In the genomic region with DNA sequence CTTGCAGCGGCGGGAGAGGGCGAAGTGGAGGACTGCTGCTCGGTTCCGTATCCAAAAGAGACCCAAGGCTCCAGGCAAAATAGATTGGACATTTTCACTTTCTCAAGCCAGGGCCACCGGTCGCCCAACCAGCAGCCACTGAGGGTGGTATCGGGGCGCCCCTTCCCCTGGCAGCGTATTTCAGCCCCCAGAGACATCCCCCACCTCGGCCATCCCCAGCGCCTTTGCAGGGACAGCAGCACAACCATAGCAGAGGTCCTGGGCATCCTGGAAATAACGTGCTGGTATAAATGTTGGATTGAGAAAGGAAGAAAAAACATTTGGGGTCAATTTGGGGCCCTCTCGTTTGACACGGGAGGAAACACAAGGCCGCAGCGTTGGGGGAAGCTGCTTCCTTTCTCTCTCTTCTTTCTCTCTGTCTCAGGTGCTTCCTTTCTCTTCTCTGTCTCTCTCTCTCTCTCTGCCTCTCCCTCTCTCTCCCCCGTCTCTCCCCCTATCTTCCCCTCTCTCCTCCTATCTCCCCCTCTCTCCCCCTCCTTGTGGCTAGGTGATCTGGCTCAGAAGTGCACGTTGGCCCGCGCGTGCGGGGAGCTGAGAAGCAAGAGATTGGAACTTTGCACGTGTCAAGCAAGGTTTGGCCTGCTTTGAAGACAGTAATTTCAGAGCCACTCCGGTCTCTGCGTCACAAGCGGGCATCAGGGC, we compare ENCODE assay signal across 8 cellular contexts. TPM values are rescaled to one million over a fixed set of nuclear protein-coding genes. Genes with fewer than 3 reads are reported as not detected.
DNase-seq lines count a peak whose midpoint lies in the region; ATAC-seq, FAIRE-seq and TF ChIP-seq lines count a peak whose summit lies in the region.

No MANE protein-coding gene starts in this region.

- H2BK12ac ChIP-seq in mesenchymal stem cell (ENCODE audit: low read length in 2 of 2), result no peak overlapping the region

- TF ChIP-seq CTCF in GM20000 (IDR thresholded peaks at IDR 0.05; ENCODE audit: extremely low read depth, missing control alignments) (no peak), GM12878 (IDR thresholded peaks at IDR 0.05 in 2 of 3, conservative IDR thresholded peaks at IDR 0.05 in 1 of 3; ENCODE audit: control insufficient read depth in 2 of 3, extremely low read depth in 1 of 3, insufficient read depth in 1 of 3, low read depth in 3 of 3, low read length in 3 of 3) (no peak), Calu3 (IDR thresholded peaks at IDR 0.05; ENCODE audit: unreplicated experiment) (no peak), GM10248 (IDR thresholded peaks at IDR 0.05; ENCODE audit: control extremely low read depth, extremely low read depth, low read depth, missing control alignments) (no peak)

- no peak overlapping the region for H4K91ac ChIP-seq in mesenchymal stem cell (ENCODE audit: low read length)

- H3K4me1 Mint-ChIP-seq in Calu3 (ENCODE audit: low read depth, unreplicated experiment), result no peaks in the 10 kb centered on the region

- H3K79me1 ChIP-seq in mesenchymal stem cell (replicated peaks; ENCODE audit: low read length, poor library complexity, severe bottlenecking), result no peaks in the 10 kb centered on the region

- no peak for TF ChIP-seq EP300 in GM12878 (IDR thresholded peaks at IDR 0.05; ENCODE audit: borderline replicate concordance in 1 of 2, control insufficient read depth in 1 of 2, low read depth in 2 of 2, low read length in 2 of 2)

- H2BK5ac ChIP-seq in mesenchymal stem cell (ENCODE audit: low read depth, low read length, poor library complexity, severe bottlenecking), result no peak overlapping the region

- no peak for TF ChIP-seq RAD21 in GM12878 (IDR thresholded peaks at IDR 0.05; ENCODE audit: insufficient read depth, low read depth, low read length)

- no peak overlapping the region for H3K27ac ChIP-seq in SJSA1
- no peak overlapping the region for H3K27ac ChIP-seq in GM12878 (ENCODE audit: control insufficient read depth, insufficient read depth)
- H3K27ac ChIP-seq in mesenchymal stem cell (ENCODE audit: low read length, poor library complexity, severe bottlenecking), result no peak overlapping the region
- H3K27ac ChIP-seq in temporal lobe (ENCODE audit: low read depth, low read length), result peak overlapping the region; percentile 88

- BruUV-seq in GM12878 (replicated peaks; lab: Mats Ljungman, UMichigan) (no TSS peak), Calu3 (replicated peaks; lab: Mats Ljungman, UMichigan) (no TSS peak)

- H3K18ac ChIP-seq in mesenchymal stem cell (ENCODE audit: low read depth in 1 of 2, low read length in 2 of 2), result no peak overlapping the region

- no peak overlapping the region for H3K23ac ChIP-seq in mesenchymal stem cell (ENCODE audit: low read length in 2 of 2)

- no peak for FAIRE-seq in GM12878 (lab: Jason Lieb, UNC)

- peak; percentile 31 for DNase-seq in GM20000 (ENCODE audit: low spot score)
- no peak for DNase-seq in SJSA1 (ENCODE audit: low read depth in 1 of 2, low spot score in 2 of 2)
- DNase-seq in GM12878 (ENCODE audit: low read depth, low spot score), result no peak
- DNase-seq in mesenchymal stem cell, result no peak
- DNase-seq in NCI-H1694 treated with DMSO at 0.1 percent for 48 hours (lab: John Stamatoyannopoulos, UW), result no peak
- no peak for DNase-seq in Calu3
- no peak for DNase-seq in GM10248 (ENCODE audit: extremely low spot score)

- peaks cover 11% of the 10 kb centered on the region for H3K36me3 Mint-ChIP-seq in Calu3 (ENCODE audit: insufficient read depth, unreplicated experiment)

- H3K4me1 ChIP-seq in SJSA1 (replicated peaks), result peaks cover 13% of the 10 kb centered on the region
- H3K4me1 ChIP-seq in GM12878 (ENCODE audit: control insufficient read depth, insufficient read depth, low read length), result no peaks in the 10 kb centered on the region
- H3K4me1 ChIP-seq in mesenchymal stem cell (ENCODE audit: control insufficient read depth, insufficient read depth, low read depth, low read length), result peaks cover 21% of the 10 kb centered on the region

- POLR2A ChIA-PET in GM12878 (lab: Charles Lee) (no interaction called here), GM10248 (lab: Yijun Ruan, JAX) (no interaction called here)

- RAD21 ChIA-PET in GM12878 (lab: Charles Lee; ENCODE audit: unreplicated experiment), result no interaction called here

- intact Hi-C loops in GM12878 (cut with micrococcal nuclease; ENCODE audit: unreplicated experiment), result no loop called here
- intact Hi-C loops in Calu3 (cut with micrococcal nuclease; ENCODE audit: unreplicated experiment), result no loop called here

- no peak overlapping the region for H3K4me3 Mint-ChIP-seq in Calu3 (ENCODE audit: low read depth, unreplicated experiment)

- no peak overlapping the region for H2AK5ac ChIP-seq in mesenchymal stem cell (ENCODE audit: low read length, severe bottlenecking)

- no peak overlapping the region for H3K27ac Mint-ChIP-seq in Calu3 (ENCODE audit: unreplicated experiment)

- H3K4me3 ChIP-seq in SJSA1, result peak overlapping the region; percentile 44
- H3K4me3 ChIP-seq in GM12878, result 0 out of 2 replicates have a peak overlapping the region, but pooled peaks have one; percentile 32
- H3K4me3 ChIP-seq in mesenchymal stem cell (ENCODE audit: insufficient read depth in 1 of 2, low read depth in 1 of 2, low read length in 2 of 2), result peak overlapping the region; percentile 73 to 84

- no peak overlapping the region for H2BK120ac ChIP-seq in mesenchymal stem cell (ENCODE audit: low read depth, low read length)

- H3K14ac ChIP-seq in mesenchymal stem cell (ENCODE audit: low read length in 2 of 2), result no peak overlapping the region

- ATAC-seq in GM12878, result peak; percentile 9; the same call in 2 of the 3 replicates

- TF ChIP-seq POLR2A in GM12878 (IDR thresholded peaks at IDR 0.05; ENCODE audit: low read depth, low read length), result no peak

- H3K36me3 ChIP-seq in SJSA1 (no peaks in the 10 kb centered on the region), GM12878 (ENCODE audit: control insufficient read depth in 2 of 2, insufficient read depth in 2 of 2, low read length in 1 of 2) (no peaks in the 10 kb centered on the region), mesenchymal stem cell (ENCODE audit: control insufficient read depth in 1 of 2, insufficient read depth in 2 of 2, low read depth in 1 of 2, low read length in 2 of 2) (no peaks in the 10 kb centered on the region)

- no peaks in the 10 kb centered on the region for H4K20me1 ChIP-seq in GM12878 (ENCODE audit: control insufficient read depth, insufficient read depth)

- H3K9me3 ChIP-seq in SJSA1 (replicated peaks), result no peaks in the 10 kb centered on the region
- H3K9me3 ChIP-seq in GM12878 (replicated peaks; ENCODE audit: control insufficient read depth, insufficient read depth, low read length), result no peaks in the 10 kb centered on the region
- H3K9me3 ChIP-seq in mesenchymal stem cell (ENCODE audit: control insufficient read depth, low read length), result no peaks in the 10 kb centered on the region

- H3K9me3 Mint-ChIP-seq in Calu3 (ENCODE audit: low read depth, unreplicated experiment), result no peaks in the 10 kb centered on the region

- SMC1A ChIA-PET in GM12878 (lab: Charles Lee; ENCODE audit: uncharacterized antibody, unreplicated experiment), result no interaction called here

- WGBS in GM12878 (ENCODE audit: insufficient coverage, insufficient replicate concordance, low lambda C conversion rate, missing lambda C conversion rate), result 19% methylated on average over 27 of the region's 27 CpGs
- WGBS in mesenchymal stem cell, result 12% methylated on average over 17 of the region's 27 CpGs

- in situ Hi-C loops in GM12878 (cut with MboI), result no loop called here

- CTCF ChIA-PET in GM12878 (lab: Yijun Ruan, JAX) (no interaction called here), Calu3 (lab: Charles Lee) (no interaction called here), GM10248 (lab: Yijun Ruan, JAX) (interaction anchor here (0.7 kb wide), 1 partner anchor 9 kb away, joined by 4 read pairs; no protein-coding TSS in a partner anchor)

- no peaks in the 10 kb centered on the region for H3K27me3 Mint-ChIP-seq in Calu3 (ENCODE audit: unreplicated experiment)

- H2BK15ac ChIP-seq in mesenchymal stem cell (ENCODE audit: low read depth, poor library complexity, severe bottlenecking), result no peak overlapping the region

- H2AFZ ChIP-seq in GM12878 (ENCODE audit: control insufficient read depth, low read depth, low read length), result peak overlapping the region; percentile 19
- H2AFZ ChIP-seq in mesenchymal stem cell (ENCODE audit: low read depth, low read length), result peak overlapping the region; percentile 88

- H4K8ac ChIP-seq in mesenchymal stem cell (ENCODE audit: low read length), result no peak overlapping the region

- H3K79me2 ChIP-seq in GM12878 (ENCODE audit: control insufficient read depth, insufficient read depth, low read length), result no peaks in the 10 kb centered on the region

- no peak overlapping the region for H3K4ac ChIP-seq in mesenchymal stem cell (ENCODE audit: low read depth in 1 of 2, low read length in 2 of 2)

- H3K4me2 ChIP-seq in GM12878 (ENCODE audit: control insufficient read depth, insufficient read depth), result peak overlapping the region; percentile 82
- H3K4me2 ChIP-seq in mesenchymal stem cell (ENCODE audit: low read length, poor library complexity, severe bottlenecking), result peak overlapping the region; percentile 99

- peaks cover 54% of the 10 kb centered on the region for H3K27me3 ChIP-seq in SJSA1 (replicated peaks)
- H3K27me3 ChIP-seq in GM12878 (replicated peaks in 1 of 2; ENCODE audit: control insufficient read depth in 2 of 2, insufficient read depth in 2 of 2, low read length in 1 of 2), result peaks cover 2 to 6% of the 10 kb centered on the region in 2 experiments
- peaks cover 37 to 49% of the 10 kb centered on the region in 2 experiments for H3K27me3 ChIP-seq in mesenchymal stem cell (ENCODE audit: control insufficient read depth in 1 of 2, insufficient read depth in 1 of 2, low read length in 2 of 2)

- no peak overlapping the region for H3K9ac ChIP-seq in GM12878 (ENCODE audit: control insufficient read depth, insufficient read depth, low read length)
- H3K9ac ChIP-seq in mesenchymal stem cell (ENCODE audit: low read length), result peak overlapping the region; percentile 81

RNA-seq across cellular contexts. Expression of a gene that starts 0.6 kb away (rescaled TPM):
- 0.26 and 1.7 TPM in 2 replicates for total RNA-seq in SJSA1 (2014; rRNA removed; shearing (Covaris generic))
- 0.48 TPM in 1 of 2 replicates, not detected in the other for total RNA-seq in GM12878 (2013; cell fraction: nucleolus; rRNA removed)
- total RNA-seq in GM12878 (2014; rRNA removed) (7.9 and 9.3 TPM in 2 replicates), GM12878 (2014; rRNA removed; fragmentation: Illumina TruSeq; extraction: Trizol) (8.4 and 8.9 TPM in 2 replicates), GM12878 (2021) (8.0 and 12.2 TPM in 2 replicates), temporal lobe (56.5 TPM), Calu3 (2022) (12.0 and 15.4 TPM in 2 replicates)
- 0.29 TPM for polyA plus RNA-seq in GM12878 (2011; ENCODE audit: low read depth)
- polyA plus RNA-seq in GM12878 (2011; rRNA removed) (3.9 and 4.8 TPM in 2 replicates), GM12878 (2014; fragmentation: Illumina TruSeq; extraction: Trizol) (6.4 and 7.2 TPM in 2 replicates), GM12878 (2014; fragmentation: Nextera tagmentation; extraction: Ambion mirVana) (1 to 10 TPM; 3.9 to 5.1 TPM), GM12878 (2014; rRNA removed) (6.3 and 6.5 TPM in 2 replicates), GM12878 (2016; fragmentation: Nextera tagmentation; extraction: Ambion mirVana) (1 to 10 TPM; 6.0 to 7.1 TPM)
- 3.7 and 4.1 TPM in 2 replicates for polyA plus RNA-seq in GM12878 (2011; cell fraction: cytosol; rRNA removed)
- 2.7 and 3.3 TPM in 2 replicates for polyA plus RNA-seq in GM12878 (2011; cell fraction: nucleus; rRNA removed)
- polyA plus RNA-seq in GM12878 (2012), result 0.95 TPM in 2 replicates
- polyA minus RNA-seq in GM12878 (2011; rRNA and poly(A)+ RNA removed), result 3.3 and 6.4 TPM in 2 replicates
- 1.9 and 2.2 TPM in 2 replicates for polyA minus RNA-seq in GM12878 (2011; cell fraction: cytosol; rRNA and poly(A)+ RNA removed)
- polyA minus RNA-seq in GM12878 (2011; cell fraction: nucleus; rRNA and poly(A)+ RNA removed), result 2.2 and 3.3 TPM in 2 replicates
- polyA plus RNA-seq in mesenchymal stem cell (2013, experiment 1 of 2), result 0.04 TPM
- polyA plus RNA-seq in mesenchymal stem cell (2013, experiment 2 of 2), result 0.12 TPM
